Comparison of ENCODE assay signal across 32 cellular contexts in genomic region chr22:42817556-42817955, GRCh38.
"Had no signal": no experiment of that assay in that cellular context is flagged by ENCODE, and none has a peak within 500 bp of the region (broad histone marks: within the 10 kb centered on the region; RNA-seq: fewer than 3 reads in every experiment).

No MANE protein-coding gene starts in this region.

- H3K4me2 ChIP-seq: neural progenitor cell had no signal

- DNase-seq: activated CD4-positive, alpha-beta memory T cell treated with anti-CD3 and anti-CD28 coated beads for 36 hours; activated CD4-positive, alpha-beta T cell treated with anti-CD3 and anti-CD28 coated beads, Interleukin-2, amount 10 ng/mL, durations not matched to agents 24 days and 14 days; activated CD4-positive, CD25-positive, alpha-beta regulatory T cell treated with anti-CD3 and anti-CD28 coated beads, Interleukin-2, amount 50 U/mL, for 72 hours; activated CD8-positive, alpha-beta memory T cell treated with anti-CD3 and anti-CD28 coated beads, Interleukin-2, amount 50 U/mL, for 4 hours; activated gamma-delta T cell; activated naive CD4-positive, alpha-beta T cell treated with anti-CD3 and anti-CD28 coated beads, Interleukin-2, amount 10 ng/mL, durations not matched to agents 7 days and 5 days; activated naive CD8-positive, alpha-beta T cell treated with anti-CD3 and anti-CD28 coated beads, Interleukin-2, amount 10 ng/mL, durations not matched to agents 7 days and 5 days; activated T-cell treated with anti-CD3 and anti-CD28 coated beads, Interleukin-2, amount 50 U/mL, for 1 hour; amygdala; caudate nucleus; dermis blood vessel endothelial cell; effector CD8-positive, alpha-beta T cell; foreskin fibroblast; head of caudate nucleus; hippocampal formation; immature natural killer cell; left lung; lower lobe of right lung; mesenchymal stem cell; naive thymus-derived CD8-positive, alpha-beta T cell; occipital lobe; posterior cingulate gyrus; stimulated activated CD4-positive, alpha-beta T cell treated with anti-CD3 and anti-CD28 coated beads, Interleukin-12 subunit alpha, Interleukin-12 subunit beta, amount 100 ng/mL, for 4 hours; stimulated activated CD4-positive, alpha-beta T cell treated with anti-CD3 and anti-CD28 coated beads, Interleukin-4, amount 100 ng/mL, for 1 hour; stimulated activated naive CD8-positive, alpha-beta T cell treated with anti-CD3 and anti-CD28 coated beads, Interleukin-15, Interleukin-2, amounts not matched to agents 100 U/mL and 50 U/mL, for 24 hours; T1000 had no signal

- H3K4me3 ChIP-seq: left lung, lower lobe of right lung, neural progenitor cell, skin epidermis, thoracic aorta, vagina had no signal

- H3K27ac ChIP-seq: epithelial cell of prostate, left lung, lower lobe of right lung, neural progenitor cell, skin epidermis, thoracic aorta, vagina had no signal

- H3K36me3 ChIP-seq: neural progenitor cell had no signal

- ATAC-seq: left lung; lower lobe of right lung; naive thymus-derived CD8-positive, alpha-beta T cell; sciatic nerve; stimulated activated naive CD8-positive, alpha-beta T cell treated with anti-CD3 and anti-CD28 coated beads, Interleukin-15, Interleukin-2, amounts not matched to agents 100 U/mL and 50 U/mL, for 24 hours had no signal

- H3K27me3 ChIP-seq: left lung, neural progenitor cell, vagina had no signal

- H3K9ac ChIP-seq: neural progenitor cell had no signal

- H3K9me3 ChIP-seq: left lung, lower lobe of right lung, thoracic aorta, vagina had no signal

- H2AFZ ChIP-seq: neural progenitor cell had no signal

- H3K4me1 ChIP-seq: neural progenitor cell had no signal
